ENCODE assay signal across 1 cellular context in the genomic region with DNA sequence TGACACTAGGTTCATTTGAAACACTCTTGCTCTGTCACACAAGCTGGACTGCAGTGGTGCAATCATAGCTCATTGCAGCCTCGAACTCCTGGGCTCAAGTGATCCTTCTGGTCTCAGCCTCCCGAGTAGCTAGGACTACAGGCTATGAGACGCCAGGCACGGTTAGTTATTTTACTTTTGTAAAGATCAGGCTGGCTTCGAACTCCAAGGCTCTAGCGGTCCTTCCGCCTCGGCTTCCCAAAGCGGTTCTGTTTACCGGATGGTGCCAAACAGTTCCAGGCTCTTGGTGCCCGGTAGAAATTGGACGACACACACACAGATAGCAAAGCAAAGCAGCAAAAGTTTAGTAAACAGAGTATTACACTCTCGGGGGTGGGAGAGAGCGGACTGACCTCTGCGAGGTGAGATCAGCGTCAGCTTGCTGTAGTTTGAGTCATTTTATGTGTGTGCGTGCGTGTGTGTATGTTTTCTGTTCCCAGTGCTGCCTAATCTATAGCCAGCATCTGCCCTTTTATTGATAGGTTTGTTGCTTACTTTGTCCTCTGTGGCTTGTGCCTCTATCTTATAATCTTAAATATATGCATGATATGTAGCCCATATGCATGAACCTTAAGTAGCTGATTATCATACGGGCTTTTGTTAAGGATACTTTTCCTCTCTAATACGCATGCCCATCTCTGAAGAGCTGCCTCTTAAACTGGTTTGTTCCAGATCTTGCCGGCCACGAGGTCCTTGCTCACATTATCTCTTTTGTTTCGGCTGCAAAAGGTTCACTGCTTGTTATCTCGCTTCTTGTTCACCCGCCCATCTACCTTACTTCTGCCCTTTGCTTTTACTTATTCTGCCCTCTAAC.
TF ChIP-seq lines count a peak whose summit lies in the region.

No MANE protein-coding gene starts in this region.

TF ChIP-seq in K562, 482 proteins besides CTCF, POLR2A, EP300 and RAD21 (continued from another document and continues in another):
- TF ChIP-seq, protein P1, sequence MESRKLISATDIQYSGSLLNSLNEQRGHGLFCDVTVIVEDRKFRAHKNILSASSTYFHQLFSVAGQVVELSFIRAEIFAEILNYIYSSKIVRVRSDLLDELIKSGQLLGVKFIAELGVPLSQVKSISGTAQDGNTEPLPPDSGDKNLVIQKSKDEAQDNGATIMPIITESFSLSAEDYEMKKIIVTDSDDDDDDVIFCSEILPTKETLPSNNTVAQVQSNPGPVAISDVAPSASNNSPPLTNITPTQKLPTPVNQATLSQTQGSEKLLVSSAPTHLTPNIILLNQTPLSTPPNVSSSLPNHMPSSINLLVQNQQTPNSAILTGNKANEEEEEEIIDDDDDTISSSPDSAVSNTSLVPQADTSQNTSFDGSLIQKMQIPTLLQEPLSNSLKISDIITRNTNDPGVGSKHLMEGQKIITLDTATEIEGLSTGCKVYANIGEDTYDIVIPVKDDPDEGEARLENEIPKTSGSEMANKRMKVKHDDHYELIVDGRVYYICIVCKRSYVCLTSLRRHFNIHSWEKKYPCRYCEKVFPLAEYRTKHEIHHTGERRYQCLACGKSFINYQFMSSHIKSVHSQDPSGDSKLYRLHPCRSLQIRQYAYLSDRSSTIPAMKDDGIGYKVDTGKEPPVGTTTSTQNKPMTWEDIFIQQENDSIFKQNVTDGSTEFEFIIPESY (CRISPR knock-in tag; IDR thresholded peaks at IDR 0.05), result no peak
- peak; percentile 46; the same call in 1 of the 2 replicates for TF ChIP-seq PYGO2 (tag; IDR thresholded peaks at IDR 0.05)
- no peak for TF ChIP-seq NCOA6 (IDR thresholded peaks at IDR 0.05)
- no peak for TF ChIP-seq NR2F6 (CRISPR knock-in tag; IDR thresholded peaks at IDR 0.05)
- TF ChIP-seq NR3C1 (CRISPR knock-in tag; IDR thresholded peaks at IDR 0.05), result no peak
- TF ChIP-seq TEAD1 (CRISPR knock-in tag; IDR thresholded peaks at IDR 0.05), result no peak; a peak in 1 of 4 replicates
- peak; percentile 82 for TF ChIP-seq NCOR1 (IDR thresholded peaks at IDR 0.05)
- TF ChIP-seq KAT2B (IDR thresholded peaks at IDR 0.05; ENCODE audit: low read depth, low read length), result peak; percentile 87
- TF ChIP-seq NFE2L1 (tag; IDR thresholded peaks at IDR 0.05; ENCODE audit: borderline replicate concordance, low read depth), result no peak
- peak; percentile 86 for TF ChIP-seq ZNF717 (CRISPR knock-in tag; IDR thresholded peaks at IDR 0.05)
- 0 out of 2 replicates have a peak, but pooled peaks have one; percentile 46 for TF ChIP-seq ZKSCAN1 (IDR thresholded peaks at IDR 0.05; ENCODE audit: low read depth, low read length)
- no peak for TF ChIP-seq DIDO1 (tag; IDR thresholded peaks at IDR 0.05; ENCODE audit: low read depth)
- peak; percentile 88 for TF ChIP-seq SMARCA4 (IDR thresholded peaks at IDR 0.05)
- peak; percentile 17; the same call in 1 of the 2 replicates for TF ChIP-seq SMAD4 (CRISPR knock-in tag; conservative IDR thresholded peaks at IDR 0.05)
- TF ChIP-seq, protein P2, sequence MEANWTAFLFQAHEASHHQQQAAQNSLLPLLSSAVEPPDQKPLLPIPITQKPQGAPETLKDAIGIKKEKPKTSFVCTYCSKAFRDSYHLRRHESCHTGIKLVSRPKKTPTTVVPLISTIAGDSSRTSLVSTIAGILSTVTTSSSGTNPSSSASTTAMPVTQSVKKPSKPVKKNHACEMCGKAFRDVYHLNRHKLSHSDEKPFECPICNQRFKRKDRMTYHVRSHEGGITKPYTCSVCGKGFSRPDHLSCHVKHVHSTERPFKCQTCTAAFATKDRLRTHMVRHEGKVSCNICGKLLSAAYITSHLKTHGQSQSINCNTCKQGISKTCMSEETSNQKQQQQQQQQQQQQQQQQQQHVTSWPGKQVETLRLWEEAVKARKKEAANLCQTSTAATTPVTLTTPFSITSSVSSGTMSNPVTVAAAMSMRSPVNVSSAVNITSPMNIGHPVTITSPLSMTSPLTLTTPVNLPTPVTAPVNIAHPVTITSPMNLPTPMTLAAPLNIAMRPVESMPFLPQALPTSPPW (CRISPR knock-in tag; IDR thresholded peaks at IDR 0.05), result no peak; the same call in 1 of the 2 replicates
- TF ChIP-seq RFX1 (IDR thresholded peaks at IDR 0.05), result no peak
- TF ChIP-seq, protein P3, sequence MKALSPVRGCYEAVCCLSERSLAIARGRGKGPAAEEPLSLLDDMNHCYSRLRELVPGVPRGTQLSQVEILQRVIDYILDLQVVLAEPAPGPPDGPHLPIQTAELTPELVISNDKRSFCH (CRISPR knock-in tag; IDR thresholded peaks at IDR 0.05), result no peak
- TF ChIP-seq, protein P3 (tag; IDR thresholded peaks at IDR 0.05), result 0 out of 2 replicates have a peak, but pooled peaks have one; percentile 24
- TF ChIP-seq, protein P4, sequence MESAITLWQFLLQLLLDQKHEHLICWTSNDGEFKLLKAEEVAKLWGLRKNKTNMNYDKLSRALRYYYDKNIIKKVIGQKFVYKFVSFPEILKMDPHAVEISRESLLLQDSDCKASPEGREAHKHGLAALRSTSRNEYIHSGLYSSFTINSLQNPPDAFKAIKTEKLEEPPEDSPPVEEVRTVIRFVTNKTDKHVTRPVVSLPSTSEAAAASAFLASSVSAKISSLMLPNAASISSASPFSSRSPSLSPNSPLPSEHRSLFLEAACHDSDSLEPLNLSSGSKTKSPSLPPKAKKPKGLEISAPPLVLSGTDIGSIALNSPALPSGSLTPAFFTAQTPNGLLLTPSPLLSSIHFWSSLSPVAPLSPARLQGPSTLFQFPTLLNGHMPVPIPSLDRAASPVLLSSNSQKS (CRISPR knock-in tag; IDR thresholded peaks at IDR 0.05), result peak; percentile 5; the same call in 1 of the 2 replicates
- no peak for TF ChIP-seq PURB (CRISPR knock-in tag; IDR thresholded peaks at IDR 0.05; ENCODE audit: low read depth)
- no peak for TF ChIP-seq TSC22D4 (tag; IDR thresholded peaks at IDR 0.05)
- TF ChIP-seq HEY1 (CRISPR knock-in tag; IDR thresholded peaks at IDR 0.05; ENCODE audit: borderline replicate concordance), result 0 out of 2 replicates have a peak, but pooled peaks have one; percentile 27
- TF ChIP-seq, protein P5, sequence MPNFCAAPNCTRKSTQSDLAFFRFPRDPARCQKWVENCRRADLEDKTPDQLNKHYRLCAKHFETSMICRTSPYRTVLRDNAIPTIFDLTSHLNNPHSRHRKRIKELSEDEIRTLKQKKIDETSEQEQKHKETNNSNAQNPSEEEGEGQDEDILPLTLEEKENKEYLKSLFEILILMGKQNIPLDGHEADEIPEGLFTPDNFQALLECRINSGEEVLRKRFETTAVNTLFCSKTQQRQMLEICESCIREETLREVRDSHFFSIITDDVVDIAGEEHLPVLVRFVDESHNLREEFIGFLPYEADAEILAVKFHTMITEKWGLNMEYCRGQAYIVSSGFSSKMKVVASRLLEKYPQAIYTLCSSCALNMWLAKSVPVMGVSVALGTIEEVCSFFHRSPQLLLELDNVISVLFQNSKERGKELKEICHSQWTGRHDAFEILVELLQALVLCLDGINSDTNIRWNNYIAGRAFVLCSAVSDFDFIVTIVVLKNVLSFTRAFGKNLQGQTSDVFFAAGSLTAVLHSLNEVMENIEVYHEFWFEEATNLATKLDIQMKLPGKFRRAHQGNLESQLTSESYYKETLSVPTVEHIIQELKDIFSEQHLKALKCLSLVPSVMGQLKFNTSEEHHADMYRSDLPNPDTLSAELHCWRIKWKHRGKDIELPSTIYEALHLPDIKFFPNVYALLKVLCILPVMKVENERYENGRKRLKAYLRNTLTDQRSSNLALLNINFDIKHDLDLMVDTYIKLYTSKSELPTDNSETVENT (CRISPR knock-in tag; IDR thresholded peaks at IDR 0.05), result 0 out of 2 replicates have a peak, but pooled peaks have one; percentile 54
- TF ChIP-seq CTBP1 (IDR thresholded peaks at IDR 0.05; ENCODE audit: borderline replicate concordance), result no peak; the same call in 1 of the 2 replicates
- TF ChIP-seq CBX1 (IDR thresholded peaks at IDR 0.05; ENCODE audit: low read depth), result peak; percentile 82; the same call in 1 of the 2 replicates
- peak; percentile 69 for TF ChIP-seq RBFOX2 (IDR thresholded peaks at IDR 0.05; ENCODE audit: low read depth, low read length)
- TF ChIP-seq POU5F1 (IDR thresholded peaks at IDR 0.05; ENCODE audit: borderline replicate concordance, low read depth, low read length, partially characterized antibody), result no peak
- TF ChIP-seq, protein P6, sequence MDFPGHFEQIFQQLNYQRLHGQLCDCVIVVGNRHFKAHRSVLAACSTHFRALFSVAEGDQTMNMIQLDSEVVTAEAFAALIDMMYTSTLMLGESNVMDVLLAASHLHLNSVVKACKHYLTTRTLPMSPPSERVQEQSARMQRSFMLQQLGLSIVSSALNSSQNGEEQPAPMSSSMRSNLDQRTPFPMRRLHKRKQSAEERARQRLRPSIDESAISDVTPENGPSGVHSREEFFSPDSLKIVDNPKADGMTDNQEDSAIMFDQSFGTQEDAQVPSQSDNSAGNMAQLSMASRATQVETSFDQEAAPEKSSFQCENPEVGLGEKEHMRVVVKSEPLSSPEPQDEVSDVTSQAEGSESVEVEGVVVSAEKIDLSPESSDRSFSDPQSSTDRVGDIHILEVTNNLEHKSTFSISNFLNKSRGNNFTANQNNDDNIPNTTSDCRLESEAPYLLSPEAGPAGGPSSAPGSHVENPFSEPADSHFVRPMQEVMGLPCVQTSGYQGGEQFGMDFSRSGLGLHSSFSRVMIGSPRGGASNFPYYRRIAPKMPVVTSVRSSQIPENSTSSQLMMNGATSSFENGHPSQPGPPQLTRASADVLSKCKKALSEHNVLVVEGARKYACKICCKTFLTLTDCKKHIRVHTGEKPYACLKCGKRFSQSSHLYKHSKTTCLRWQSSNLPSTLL (IDR thresholded peaks at IDR 0.05), result peak; percentile 66
- TF ChIP-seq, protein P7, sequence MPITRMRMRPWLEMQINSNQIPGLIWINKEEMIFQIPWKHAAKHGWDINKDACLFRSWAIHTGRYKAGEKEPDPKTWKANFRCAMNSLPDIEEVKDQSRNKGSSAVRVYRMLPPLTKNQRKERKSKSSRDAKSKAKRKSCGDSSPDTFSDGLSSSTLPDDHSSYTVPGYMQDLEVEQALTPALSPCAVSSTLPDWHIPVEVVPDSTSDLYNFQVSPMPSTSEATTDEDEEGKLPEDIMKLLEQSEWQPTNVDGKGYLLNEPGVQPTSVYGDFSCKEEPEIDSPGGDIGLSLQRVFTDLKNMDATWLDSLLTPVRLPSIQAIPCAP (CRISPR knock-in tag; IDR thresholded peaks at IDR 0.05; ENCODE audit: borderline replicate concordance), result no peak
- TF ChIP-seq, protein P8, sequence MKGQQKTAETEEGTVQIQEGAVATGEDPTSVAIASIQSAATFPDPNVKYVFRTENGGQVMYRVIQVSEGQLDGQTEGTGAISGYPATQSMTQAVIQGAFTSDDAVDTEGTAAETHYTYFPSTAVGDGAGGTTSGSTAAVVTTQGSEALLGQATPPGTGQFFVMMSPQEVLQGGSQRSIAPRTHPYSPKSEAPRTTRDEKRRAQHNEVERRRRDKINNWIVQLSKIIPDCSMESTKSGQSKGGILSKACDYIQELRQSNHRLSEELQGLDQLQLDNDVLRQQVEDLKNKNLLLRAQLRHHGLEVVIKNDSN (CRISPR knock-in tag; IDR thresholded peaks at IDR 0.05), result no peak
- TF ChIP-seq POLR2H (tag; IDR thresholded peaks at IDR 0.05; ENCODE audit: low read depth), result peak; percentile 94
- peak; percentile 93; the same call in 1 of the 2 replicates for TF ChIP-seq ZC3H4 (CRISPR knock-in tag; IDR thresholded peaks at IDR 0.05; ENCODE audit: borderline replicate concordance)
- TF ChIP-seq BMI1 (IDR thresholded peaks at IDR 0.05; ENCODE audit: low read length), result no peak
- TF ChIP-seq SREBF2 (CRISPR knock-in tag; IDR thresholded peaks at IDR 0.05), result no peak
- TF ChIP-seq KLF10 (CRISPR knock-in tag; IDR thresholded peaks at IDR 0.05), result peak; percentile 90
- TF ChIP-seq ZNF140 (CRISPR knock-in tag; IDR thresholded peaks at IDR 0.05), result no peak
- peak; percentile 53 for TF ChIP-seq ASH1L (IDR thresholded peaks at IDR 0.05; ENCODE audit: borderline replicate concordance, low read depth, partially characterized antibody)
- peak; percentile 88 for TF ChIP-seq POLR2B (IDR thresholded peaks at IDR 0.05; ENCODE audit: low read depth, partially characterized antibody)
- TF ChIP-seq NFE2 (IDR thresholded peaks at IDR 0.05; ENCODE audit: low read depth), result no peak; the same call in 1 of the 2 replicates
- TF ChIP-seq, protein P9, sequence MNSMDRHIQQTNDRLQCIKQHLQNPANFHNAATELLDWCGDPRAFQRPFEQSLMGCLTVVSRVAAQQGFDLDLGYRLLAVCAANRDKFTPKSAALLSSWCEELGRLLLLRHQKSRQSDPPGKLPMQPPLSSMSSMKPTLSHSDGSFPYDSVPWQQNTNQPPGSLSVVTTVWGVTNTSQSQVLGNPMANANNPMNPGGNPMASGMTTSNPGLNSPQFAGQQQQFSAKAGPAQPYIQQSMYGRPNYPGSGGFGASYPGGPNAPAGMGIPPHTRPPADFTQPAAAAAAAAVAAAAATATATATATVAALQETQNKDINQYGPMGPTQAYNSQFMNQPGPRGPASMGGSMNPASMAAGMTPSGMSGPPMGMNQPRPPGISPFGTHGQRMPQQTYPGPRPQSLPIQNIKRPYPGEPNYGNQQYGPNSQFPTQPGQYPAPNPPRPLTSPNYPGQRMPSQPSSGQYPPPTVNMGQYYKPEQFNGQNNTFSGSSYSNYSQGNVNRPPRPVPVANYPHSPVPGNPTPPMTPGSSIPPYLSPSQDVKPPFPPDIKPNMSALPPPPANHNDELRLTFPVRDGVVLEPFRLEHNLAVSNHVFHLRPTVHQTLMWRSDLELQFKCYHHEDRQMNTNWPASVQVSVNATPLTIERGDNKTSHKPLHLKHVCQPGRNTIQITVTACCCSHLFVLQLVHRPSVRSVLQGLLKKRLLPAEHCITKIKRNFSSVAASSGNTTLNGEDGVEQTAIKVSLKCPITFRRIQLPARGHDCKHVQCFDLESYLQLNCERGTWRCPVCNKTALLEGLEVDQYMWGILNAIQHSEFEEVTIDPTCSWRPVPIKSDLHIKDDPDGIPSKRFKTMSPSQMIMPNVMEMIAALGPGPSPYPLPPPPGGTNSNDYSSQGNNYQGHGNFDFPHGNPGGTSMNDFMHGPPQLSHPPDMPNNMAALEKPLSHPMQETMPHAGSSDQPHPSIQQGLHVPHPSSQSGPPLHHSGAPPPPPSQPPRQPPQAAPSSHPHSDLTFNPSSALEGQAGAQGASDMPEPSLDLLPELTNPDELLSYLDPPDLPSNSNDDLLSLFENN (IDR thresholded peaks at IDR 0.05; ENCODE audit: low read depth in 2 of 2, low read length in 2 of 2), result peak in 1 of 2 experiments; percentile 64; a peak in 1 of 4 replicates
- no peak for TF ChIP-seq SP2 (IDR thresholded peaks at IDR 0.05; ENCODE audit: extremely low read depth, low read depth, low read length, poor library complexity, severe bottlenecking)
